In genomic region chr5:10232386-10232785, GRCh38 we compare ENCODE assay signal across 2 cellular contexts.
TF ChIP-seq lines count a peak whose summit lies in the region.

No MANE protein-coding gene starts in this region.

TF ChIP-seq in IMR-90, 13 proteins besides CTCF, POLR2A, EP300 and RAD21:
- TF ChIP-seq NFE2L2 (IDR thresholded peaks at IDR 0.05; ENCODE audit: low read depth, low read length): no peak
- no peak for TF ChIP-seq RFX5 (IDR thresholded peaks at IDR 0.05; ENCODE audit: low read depth, low read length)
- no peak for TF ChIP-seq SMC3 (IDR thresholded peaks at IDR 0.05; ENCODE audit: low read depth, low read length)
- no peak for TF ChIP-seq RCOR1 (IDR thresholded peaks at IDR 0.05; ENCODE audit: insufficient replicate concordance, low read length)
- TF ChIP-seq CEBPB (IDR thresholded peaks at IDR 0.05; ENCODE audit: low read depth, low read length): no peak
- TF ChIP-seq CHD1 (IDR thresholded peaks at IDR 0.05; ENCODE audit: low read depth, low read length): no peak
- no peak for TF ChIP-seq MAZ (IDR thresholded peaks at IDR 0.05; ENCODE audit: borderline replicate concordance, low read depth, low read length)
- TF ChIP-seq BHLHE40 (IDR thresholded peaks at IDR 0.05; ENCODE audit: low read depth, low read length): no peak
- no peak for TF ChIP-seq FOS (IDR thresholded peaks at IDR 0.05; ENCODE audit: low read depth, low read length)
- no peak for TF ChIP-seq ELK1 (IDR thresholded peaks at IDR 0.05; ENCODE audit: borderline replicate concordance, low read depth, low read length)
- TF ChIP-seq MXI1 (IDR thresholded peaks at IDR 0.05; ENCODE audit: borderline replicate concordance, low read depth, low read length): no peak
- TF ChIP-seq USF2 (IDR thresholded peaks at IDR 0.05; ENCODE audit: low read depth, low read length): no peak
- no peak for TF ChIP-seq MAFK (IDR thresholded peaks at IDR 0.05; ENCODE audit: low read depth, low read length)

TF ChIP-seq in H1, 55 proteins besides CTCF, POLR2A, EP300 and RAD21:
- TF ChIP-seq BRCA1 (IDR thresholded peaks at IDR 0.05; ENCODE audit: low read depth, low read length) (no peak), TEAD4 (IDR thresholded peaks at IDR 0.05; ENCODE audit: low read depth, low read length) (no peak), SAP30 (IDR thresholded peaks at IDR 0.05; ENCODE audit: insufficient read depth, insufficient replicate concordance, low read length) (no peak), FOSL1 (IDR thresholded peaks at IDR 0.05; ENCODE audit: insufficient read depth, low read depth, low read length) (no peak), SUZ12 (IDR thresholded peaks at IDR 0.05; ENCODE audit: low read length) (no peak), TAF1 (IDR thresholded peaks at IDR 0.05; ENCODE audit: low read depth, low read length) (no peak), CTBP2 (IDR thresholded peaks at IDR 0.05; ENCODE audit: borderline replicate concordance, insufficient read depth, insufficient read length, low read length) (no peak), CREB1 (IDR thresholded peaks at IDR 0.05) (no peak), POLR2AphosphoS5 (IDR thresholded peaks at IDR 0.05; ENCODE audit: low read depth, low read length) (no peak)
